In the genomic region with DNA sequence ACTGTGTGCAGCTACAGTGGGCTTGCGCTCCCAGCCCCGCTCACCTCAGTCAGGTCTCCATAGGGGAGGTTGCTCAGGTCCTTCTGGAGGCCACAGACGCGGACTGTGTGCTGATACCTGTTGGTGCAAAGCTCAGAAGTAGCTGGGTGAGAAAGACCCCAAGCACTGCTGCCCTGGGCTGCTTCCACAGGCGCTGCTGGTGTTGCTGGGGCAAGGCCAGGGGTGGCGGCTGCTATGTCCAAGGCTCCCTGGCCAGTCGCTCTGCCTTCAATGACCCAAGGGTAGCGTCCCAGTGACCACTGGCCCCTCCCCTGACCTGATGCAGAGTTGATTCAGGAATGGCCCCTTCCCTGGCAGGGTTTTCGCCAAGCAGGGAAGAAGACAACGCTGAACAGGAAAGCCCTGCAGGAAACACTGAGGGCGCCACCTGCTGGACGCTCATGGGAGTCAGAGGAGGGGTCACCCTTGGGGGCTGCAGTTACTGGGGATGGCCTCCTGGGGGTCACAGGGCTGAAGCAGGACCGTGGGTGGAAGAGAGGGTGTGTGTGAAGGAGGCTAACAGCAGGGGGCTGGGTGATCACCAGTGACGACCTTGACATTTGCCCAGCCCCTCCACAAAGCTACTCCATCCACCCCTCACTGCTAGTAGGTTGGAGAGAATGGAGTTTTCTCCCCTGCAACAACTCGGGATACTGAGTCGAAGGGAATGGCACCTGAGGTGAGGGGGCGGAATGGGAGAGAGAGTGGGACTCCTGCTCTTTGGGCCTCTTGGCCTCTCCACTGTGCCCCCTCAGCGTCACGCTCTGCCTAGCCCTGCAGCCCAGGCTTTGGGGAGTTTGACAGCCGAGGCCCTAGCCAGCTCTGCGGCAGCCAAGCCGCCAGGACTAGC, we compare ENCODE assay signal across 9 cellular contexts. TPM values are rescaled to one million over a fixed set of nuclear protein-coding genes. Genes with fewer than 3 reads are reported as not detected.
DNase-seq lines count a peak whose midpoint lies in the region; TF ChIP-seq lines count a peak whose summit lies in the region.
"Had no signal": no experiment of that assay in that cellular context is flagged by ENCODE, and none has a peak within 500 bp of the region (broad histone marks: within the 10 kb centered on the region; RNA-seq: fewer than 3 reads in every experiment).

No MANE protein-coding gene starts in this region.

- H3K27ac ChIP-seq in WERI-Rb-1 (no peak overlapping the region), mesenchymal stem cell (ENCODE audit: low read length, poor library complexity, severe bottlenecking) (no peak overlapping the region)

- H3K4me3 ChIP-seq in Loucy (ENCODE audit: low read length, poor library complexity, severe bottlenecking) (no peak overlapping the region), WERI-Rb-1 (ENCODE audit: low read depth, low read length) (no peak overlapping the region), mesenchymal stem cell (ENCODE audit: insufficient read depth in 1 of 2, low read depth in 1 of 2, low read length in 2 of 2) (no peak overlapping the region)

- H3K79me2 ChIP-seq in Loucy (ENCODE audit: insufficient read depth, low read length), result no peaks in the 10 kb centered on the region

- H3K4me1 ChIP-seq in Loucy (ENCODE audit: insufficient read depth, low read length, poor library complexity, severe bottlenecking) (no peaks in the 10 kb centered on the region), mesenchymal stem cell (ENCODE audit: control insufficient read depth, insufficient read depth, low read depth, low read length) (peaks cover 4% of the 10 kb centered on the region)

- no peak overlapping the region for H2BK5ac ChIP-seq in mesenchymal stem cell (ENCODE audit: low read depth, low read length, poor library complexity, severe bottlenecking)

- H3K14ac ChIP-seq in mesenchymal stem cell (ENCODE audit: low read length in 2 of 2), result peak overlapping the region in 1 of 2 experiments; percentile 58

- no peak overlapping the region for H2AK5ac ChIP-seq in mesenchymal stem cell (ENCODE audit: low read length, severe bottlenecking)

- H3K36me3 ChIP-seq in Loucy (ENCODE audit: insufficient read depth, low read length) (no peaks in the 10 kb centered on the region), WERI-Rb-1 (no peaks in the 10 kb centered on the region), mesenchymal stem cell (ENCODE audit: control insufficient read depth in 1 of 2, insufficient read depth in 2 of 2, low read depth in 1 of 2, low read length in 2 of 2) (no peaks in the 10 kb centered on the region)

- no peak overlapping the region for H2BK15ac ChIP-seq in mesenchymal stem cell (ENCODE audit: low read depth, poor library complexity, severe bottlenecking)

- TF ChIP-seq CTCF in GM20000 (IDR thresholded peaks at IDR 0.05; ENCODE audit: extremely low read depth, missing control alignments) (peak; percentile 69), Loucy (conservative IDR thresholded peaks at IDR 0.05; ENCODE audit: low read length) (peak; percentile 100), WERI-Rb-1 (IDR thresholded peaks at IDR 0.05; ENCODE audit: low read depth, low read length) (peak; percentile 97)

- no peaks in the 10 kb centered on the region for H3K79me1 ChIP-seq in mesenchymal stem cell (replicated peaks; ENCODE audit: low read length, poor library complexity, severe bottlenecking)

- peak overlapping the region; percentile 82 for H2AFZ ChIP-seq in Loucy (ENCODE audit: low read length)
- no peak overlapping the region for H2AFZ ChIP-seq in mesenchymal stem cell (ENCODE audit: low read depth, low read length)

- H3K4ac ChIP-seq in mesenchymal stem cell (ENCODE audit: low read depth in 1 of 2, low read length in 2 of 2), result peak overlapping the region in 1 of 2 experiments; percentile 37

- peak overlapping the region in 1 of 2 experiments; percentile 9 for H3K18ac ChIP-seq in mesenchymal stem cell (ENCODE audit: low read depth in 1 of 2, low read length in 2 of 2)

- peak overlapping the region; percentile 35 for H2BK120ac ChIP-seq in mesenchymal stem cell (ENCODE audit: low read depth, low read length)

- no peaks in the 10 kb centered on the region for H3K27me3 ChIP-seq in Loucy (ENCODE audit: insufficient read depth, low read length, poor library complexity, severe bottlenecking)
- no peaks in the 10 kb centered on the region for H3K27me3 ChIP-seq in WERI-Rb-1 (ENCODE audit: insufficient read depth, low read depth, severe bottlenecking)
- H3K27me3 ChIP-seq in mesenchymal stem cell (ENCODE audit: control insufficient read depth in 1 of 2, insufficient read depth in 1 of 2, low read length in 2 of 2), result peaks cover 0 to 26% of the 10 kb centered on the region in 2 experiments

- H3K9ac ChIP-seq in Loucy (ENCODE audit: low read depth, low read length, poor library complexity, severe bottlenecking) (no peak overlapping the region), mesenchymal stem cell (ENCODE audit: low read length) (no peak overlapping the region)

- H3K9me2 ChIP-seq in Loucy (replicated peaks; ENCODE audit: low read depth, low read length), result no peaks in the 10 kb centered on the region

- H4K91ac ChIP-seq in mesenchymal stem cell (ENCODE audit: low read length), result peak overlapping the region; percentile 44

- H3F3A ChIP-seq in Loucy (ENCODE audit: low read depth), result no peaks in the 10 kb centered on the region

- H4K20me1 ChIP-seq in Loucy (ENCODE audit: insufficient read depth, low read length, poor library complexity, severe bottlenecking), result no peaks in the 10 kb centered on the region

- no peaks in the 10 kb centered on the region for H3K9me3 ChIP-seq in Loucy (ENCODE audit: insufficient read depth, low read depth, low read length)
- H3K9me3 ChIP-seq in WERI-Rb-1 (ENCODE audit: severe bottlenecking), result no peaks in the 10 kb centered on the region
- no peaks in the 10 kb centered on the region for H3K9me3 ChIP-seq in mesenchymal stem cell (ENCODE audit: control insufficient read depth, low read length)

- H3K23ac ChIP-seq in mesenchymal stem cell (ENCODE audit: low read length in 2 of 2), result no peak overlapping the region

- DNase-seq in DMS 273 treated with DMSO at 0.1 percent for 48 hours (lab: John Stamatoyannopoulos, UW), result peak; percentile 52
- DNase-seq in GM20000 (ENCODE audit: low spot score), result peak; percentile 69
- DNase-seq in WERI-Rb-1, result peak; percentile 91
- peak; percentile 31 for DNase-seq in central memory CD4-positive, alpha-beta T cell
- DNase-seq in mesenchymal stem cell, result peak; percentile 58
- DNase-seq in stimulated activated naive CD4-positive, alpha-beta T cell treated with Interleukin-2 at 50 U/mL for 16 hours (lab: John Stamatoyannopoulos, UW), result peak; percentile 35
- no peak for DNase-seq in superior temporal gyrus (ENCODE audit: extremely low spot score)

- peak overlapping the region; percentile 56 for H4K8ac ChIP-seq in mesenchymal stem cell (ENCODE audit: low read length)

- 70% methylated on average over 20 of the region's 22 CpGs for WGBS in mesenchymal stem cell

- H2BK12ac ChIP-seq in mesenchymal stem cell (ENCODE audit: low read length in 2 of 2), result peak overlapping the region; percentile 64 to 75

- H3K4me2 ChIP-seq in Loucy (ENCODE audit: low read depth, low read length, poor library complexity, severe bottlenecking) (no peak overlapping the region), mesenchymal stem cell (ENCODE audit: low read length, poor library complexity, severe bottlenecking) (no peak overlapping the region)

RNA-seq across cellular contexts. Expression of gene ABCC12, which starts 38.3 kb away (rescaled TPM):
- not detected for polyA plus RNA-seq in mesenchymal stem cell (2013, experiment 1 of 2)
- not detected for polyA plus RNA-seq in mesenchymal stem cell (2013, experiment 2 of 2)
- polyA plus RNA-seq: adipose tissue had no signal
